8 cellular contexts compared by ENCODE assay signal in the genomic region with DNA sequence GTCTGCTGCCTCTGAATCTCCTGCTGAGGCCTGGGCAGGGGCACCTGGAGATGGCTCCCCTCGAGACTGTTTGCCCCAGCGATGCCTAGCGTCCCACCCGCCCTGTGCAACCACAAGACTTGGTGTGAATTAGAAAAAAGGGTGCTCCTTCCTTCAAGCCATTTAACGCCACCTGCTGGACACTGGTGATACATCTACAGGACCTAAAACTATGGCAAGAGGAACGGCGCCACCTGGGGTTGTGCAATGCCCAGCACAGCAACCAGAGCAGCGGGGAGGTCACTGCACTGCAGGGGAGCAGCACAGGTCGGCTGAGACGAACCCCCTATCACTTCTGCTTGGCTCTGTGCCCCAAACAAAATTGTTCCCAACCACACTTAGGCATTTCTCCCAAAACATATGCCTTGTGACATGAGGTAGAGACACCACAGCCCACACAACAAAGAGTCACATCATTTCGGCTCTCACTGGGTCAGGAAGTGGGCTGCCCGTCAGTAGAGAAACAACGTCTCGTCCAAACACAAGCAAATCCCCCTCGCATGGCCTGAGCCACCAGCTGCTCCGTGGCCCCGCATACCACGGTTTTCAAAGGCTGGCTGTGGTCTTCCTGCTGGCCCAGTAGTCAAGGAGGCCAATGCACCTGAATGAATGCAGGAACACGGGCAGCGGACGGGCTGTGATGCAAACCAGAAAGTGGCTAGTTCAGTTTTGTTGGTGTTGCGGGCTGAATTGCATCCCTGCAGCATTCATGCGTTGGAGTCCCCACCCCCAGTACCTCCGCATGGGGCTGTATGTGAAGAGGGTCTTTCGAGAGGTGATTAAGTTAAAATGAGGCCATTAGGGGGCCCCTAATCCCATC.
A peak's percentile ranks its signal among the peaks of the same experiment; 100 is the strongest.
DNase-seq lines count a peak whose midpoint lies in the region; ATAC-seq, FAIRE-seq and TF ChIP-seq lines count a peak whose summit lies in the region.

No MANE protein-coding gene starts in this region.

- H3K27ac Mint-ChIP-seq in activated CD8-positive, alpha-beta T cell treated with anti-CD3 and anti-CD28 coated beads, Interleukin-2, amount 10 ng/mL, durations not matched to agents 7 days and 5 days: no peak overlapping the region

- no peaks in the 10 kb centered on the region for H3K36me3 ChIP-seq in HEK293 (ENCODE audit: control insufficient read depth in 2 of 2, insufficient read depth in 1 of 2, low read length in 2 of 2)

- POLR2A ChIA-PET in HEK293 (lab: Yijun Ruan, JAX): no interaction called here
- POLR2A ChIA-PET in activated CD8-positive, alpha-beta T cell treated with anti-CD3 and anti-CD28 coated beads, Interleukin-2, amount 10 ng/mL, durations not matched to agents 7 days and 5 days (lab: Charles Lee): no interaction called here

- no peaks in the 10 kb centered on the region for H3K9me3 ChIP-seq in HEK293 (ENCODE audit: control insufficient read depth, insufficient read depth, low read depth, low read length)

- FAIRE-seq in frontal cortex (lab: Jason Lieb, UNC): no peak

- no peaks in the 10 kb centered on the region for H3K36me3 Mint-ChIP-seq in activated CD8-positive, alpha-beta T cell treated with anti-CD3 and anti-CD28 coated beads, Interleukin-2, amount 10 ng/mL, durations not matched to agents 7 days and 5 days (ENCODE audit: low read depth)

- DNase-seq in CD1c-positive myeloid dendritic cell (ENCODE audit: extremely low spot score) (peak; percentile 51), NCI-H446 (lab: John Stamatoyannopoulos, UW) (peak; percentile 57 to 82), frontal cortex (ENCODE audit: low spot score in 2 of 2) (peak; percentile 41 to 72), pons (ENCODE audit: low spot score) (peak; percentile 73)
- DNase-seq in activated CD8-positive, alpha-beta T cell treated with anti-CD3 and anti-CD28 coated beads, Interleukin-2, amount 10 ng/mL, durations not matched to agents 7 days and 5 days: peak; percentile 67

- H3K27me3 Mint-ChIP-seq in activated CD8-positive, alpha-beta T cell treated with anti-CD3 and anti-CD28 coated beads, Interleukin-2, amount 10 ng/mL, durations not matched to agents 7 days and 5 days (ENCODE audit: low read depth): no peaks in the 10 kb centered on the region

- TF ChIP-seq CTCF in HEK293 (tag by site-specific recombination; IDR thresholded peaks at IDR 0.05): peak; percentile 43

- H3K4me1 Mint-ChIP-seq in activated CD8-positive, alpha-beta T cell treated with anti-CD3 and anti-CD28 coated beads, Interleukin-2, amount 10 ng/mL, durations not matched to agents 7 days and 5 days (ENCODE audit: low read depth): no peaks in the 10 kb centered on the region

- no peak overlapping the region for H3K27ac ChIP-seq in HEK293 (ENCODE audit: extremely low read depth, low read depth, low read length)

- no peak overlapping the region for H3K4me3 ChIP-seq in HEK293 (ENCODE audit: low read depth, low read length)

- no peak overlapping the region for H3K4me3 Mint-ChIP-seq in activated CD8-positive, alpha-beta T cell treated with anti-CD3 and anti-CD28 coated beads, Interleukin-2, amount 10 ng/mL, durations not matched to agents 7 days and 5 days

- no peaks in the 10 kb centered on the region for H3K4me1 ChIP-seq in HEK293 (ENCODE audit: control insufficient read depth, insufficient read depth, low read length)

- CTCF ChIA-PET in HEK293 (lab: Yijun Ruan, JAX): interaction anchor here (0.7 to 1.7 kb wide), 6 partner anchors 258 to 1687 kb away, joined by 3 to 6 read pairs (median 3); no protein-coding TSS in a partner anchor
- CTCF ChIA-PET in activated CD8-positive, alpha-beta T cell treated with anti-CD3 and anti-CD28 coated beads, Interleukin-2, amount 10 ng/mL, durations not matched to agents 7 days and 5 days (lab: Charles Lee): no interaction called here

- ATAC-seq in activated CD8-positive, alpha-beta T cell treated with anti-CD3 and anti-CD28 coated beads, Interleukin-2, amount 10 ng/mL, durations not matched to agents 7 days and 5 days: peak; percentile 55
- ATAC-seq in HG03135 (IDR thresholded peaks at IDR 0.05; ENCODE audit: unreplicated experiment) (no peak), HG03521 (IDR thresholded peaks at IDR 0.05; ENCODE audit: unreplicated experiment) (no peak)

- H3K9me3 Mint-ChIP-seq in activated CD8-positive, alpha-beta T cell treated with anti-CD3 and anti-CD28 coated beads, Interleukin-2, amount 10 ng/mL, durations not matched to agents 7 days and 5 days (ENCODE audit: insufficient read depth): no peaks in the 10 kb centered on the region

TF ChIP-seq in HEK293, 187 proteins besides CTCF, POLR2A, EP300 and RAD21:
- TF ChIP-seq GLIS1 (tag by site-specific recombination; IDR thresholded peaks at IDR 0.05): peak; percentile 67
- peak; percentile 42 for TF ChIP-seq ZNF654 (tag by site-specific recombination; IDR thresholded peaks at IDR 0.05; ENCODE audit: low read depth)
- peak; percentile 77 for TF ChIP-seq ZIC2 (tag by site-specific recombination; IDR thresholded peaks at IDR 0.05)
- TF ChIP-seq ZNF341 (tag by site-specific recombination; IDR thresholded peaks at IDR 0.05; ENCODE audit: low read depth): peak; percentile 44
- TF ChIP-seq, protein P1, sequence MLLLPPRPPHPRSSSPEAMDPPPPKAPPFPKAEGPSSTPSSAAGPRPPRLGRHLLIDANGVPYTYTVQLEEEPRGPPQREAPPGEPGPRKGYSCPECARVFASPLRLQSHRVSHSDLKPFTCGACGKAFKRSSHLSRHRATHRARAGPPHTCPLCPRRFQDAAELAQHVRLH (tag by site-specific recombination; IDR thresholded peaks at IDR 0.05): no peak
- no peak for TF ChIP-seq ZNF19 (tag by site-specific recombination; IDR thresholded peaks at IDR 0.05; ENCODE audit: low read depth)
